8 cellular contexts compared by ENCODE assay signal in genomic region chr2:46847185-46847710, GRCh38.
DNase-seq lines count a peak whose midpoint lies in the region; ATAC-seq and TF ChIP-seq lines count a peak whose summit lies in the region.

No MANE protein-coding gene starts in this region.

- H2AFZ ChIP-seq in Karpas-422 (ENCODE audit: low read length) = no peak overlapping the region

- no peaks in the 10 kb centered on the region for H3K9me2 ChIP-seq in Karpas-422 (replicated peaks; ENCODE audit: insufficient read depth, low read length)

- H3K9me3 ChIP-seq in heart right ventricle (no peaks in the 10 kb centered on the region), skeletal muscle satellite cell (replicated peaks; ENCODE audit: low read length) (no peaks in the 10 kb centered on the region), Karpas-422 (ENCODE audit: low read length) (no peaks in the 10 kb centered on the region)

- H3K36me3 ChIP-seq in heart right ventricle = no peaks in the 10 kb centered on the region
- no peaks in the 10 kb centered on the region for H3K36me3 ChIP-seq in skeletal muscle satellite cell (ENCODE audit: insufficient read depth, low read length)
- H3K36me3 ChIP-seq in H7 (replicated peaks; ENCODE audit: control insufficient read depth, insufficient read depth, low read length) = no peaks in the 10 kb centered on the region
- no peaks in the 10 kb centered on the region for H3K36me3 ChIP-seq in Karpas-422 (ENCODE audit: insufficient read depth, low read length)

- WGBS in heart right ventricle, 2 donors = 12 to 16% methylated on average over 12 of the region's 12 CpGs

- intact Hi-C loops in heart right ventricle (cut with DNase I) = loop anchor here in 7 of 10 donors (1.0 to 5.0 kb wide), 6 partner anchors 24 to 35 kb away; no protein-coding TSS in a partner anchor

- ATAC-seq in heart right ventricle = peak; percentile 70 to 92 (median 88)
- no peak for ATAC-seq in HG02970 (IDR thresholded peaks at IDR 0.05; ENCODE audit: low FRiP score, unreplicated experiment)

- peaks cover 44 to 71% (median 65%) of the 10 kb centered on the region in 9 donors for H3K4me1 ChIP-seq in heart right ventricle
- H3K4me1 ChIP-seq in skeletal muscle satellite cell (ENCODE audit: control insufficient read depth, insufficient read depth, low read length) = peaks cover 59% of the 10 kb centered on the region
- peaks cover 10% of the 10 kb centered on the region for H3K4me1 ChIP-seq in Karpas-422 (ENCODE audit: low read length)

- H3K27ac ChIP-seq in VCaP (peak overlapping the region; percentile 91), heart right ventricle (peak overlapping the region; percentile 85 to 96 (median 92)), Karpas-422 (ENCODE audit: low read length) (no peak overlapping the region)

- peak; percentile 97 for DNase-seq in H4 (ENCODE audit: low spot score)
- DNase-seq in heart right ventricle = peak; percentile 91 to 96
- DNase-seq in H7 = no peak
- no peak for DNase-seq in Karpas-422
- no peak for DNase-seq in NCI-H1930 (lab: John Stamatoyannopoulos, UW)

- H3K4me2 ChIP-seq in skeletal muscle satellite cell (ENCODE audit: low read length) (peak overlapping the region; percentile 23), Karpas-422 (ENCODE audit: low read depth, low read length, poor library complexity, severe bottlenecking) (no peak overlapping the region)

- no peaks in the 10 kb centered on the region; the same call in 1 of the 2 replicates for H4K20me1 ChIP-seq in Karpas-422 (ENCODE audit: insufficient read depth, low read depth, low read length)

- H3K27me3 ChIP-seq in heart right ventricle (no peaks in the 10 kb centered on the region), skeletal muscle satellite cell (ENCODE audit: control insufficient read depth, insufficient read depth, low read length) (no peaks in the 10 kb centered on the region), H7 (ENCODE audit: control insufficient read depth, insufficient read depth, low read length) (no peaks in the 10 kb centered on the region), Karpas-422 (ENCODE audit: low read length) (no peaks in the 10 kb centered on the region; the same call in 1 of the 2 replicates)

- H3K79me2 ChIP-seq in Karpas-422 (ENCODE audit: low read length) = no peaks in the 10 kb centered on the region

- H3K9ac ChIP-seq in skeletal muscle satellite cell (ENCODE audit: low read depth, low read length) (peak overlapping the region; percentile 76), Karpas-422 (ENCODE audit: low read length) (no peak overlapping the region)

- TF ChIP-seq CTCF in VCaP (conservative IDR thresholded peaks at IDR 0.05) (no peak), heart right ventricle (IDR thresholded peaks at IDR 0.05) (peak in 3 of 9 donors; percentile 21 to 41 (median 29))

- H3K4me3 ChIP-seq in heart right ventricle = no peak overlapping the region
- H3K4me3 ChIP-seq in skeletal muscle satellite cell (ENCODE audit: low read length) = no peak overlapping the region
- no peak overlapping the region for H3K4me3 ChIP-seq in H7 (ENCODE audit: insufficient read depth, low read depth, low read length)
- no peak overlapping the region for H3K4me3 ChIP-seq in Karpas-422 (ENCODE audit: low read length)

Comparison
In these comparisons a context has a peak if more than half of its experiments do, and no peak if none do; other contexts are left out.
1. DNase-seq: peak in H4 (single experiment) and heart right ventricle (2 of 2); none in H7 (single experiment), Karpas-422 (single experiment) and NCI-H1930 (0 of 2).